19 cellular contexts compared by ENCODE assay signal in genomic region chr12:47860279-47860841, GRCh38. TPM values are rescaled to one million over a fixed set of nuclear protein-coding genes. Genes with fewer than 3 reads are reported as not detected.
DNase-seq lines count a peak whose midpoint lies in the region; ATAC-seq and TF ChIP-seq lines count a peak whose summit lies in the region.
"Had no signal": no experiment of that assay in that cellular context is flagged by ENCODE, and none has a peak within 500 bp of the region (broad histone marks: within the 10 kb centered on the region; RNA-seq: fewer than 3 reads in every experiment).

No MANE protein-coding gene starts in this region.

- TF ChIP-seq CTCF in activated CD8-positive, alpha-beta T cell treated with anti-CD3 and anti-CD28 coated beads for 36 hours (IDR thresholded peaks at IDR 0.05): no peak

- H3K27ac Mint-ChIP-seq in activated CD8-positive, alpha-beta memory T cell treated with anti-CD3 and anti-CD28 coated beads, Interleukin-2, amount 10 ng/mL, durations not matched to agents 7 days and 5 days: peak overlapping the region; percentile 86
- peak overlapping the region in 2 of 3 donors; percentile 7 to 85 for H3K27ac Mint-ChIP-seq in CD4-positive, CD25-positive, alpha-beta regulatory T cell
- H3K27ac Mint-ChIP-seq in activated CD8-positive, alpha-beta T cell treated with anti-CD3 and anti-CD28 coated beads for 36 hours: peak overlapping the region; percentile 98
- H3K27ac Mint-ChIP-seq in activated naive CD8-positive, alpha-beta T cell treated with anti-CD3 and anti-CD28 coated beads, Interleukin-2, amount 50 U/mL, for 24 hours: peak overlapping the region; percentile 97

- no peak overlapping the region for H3K27ac ChIP-seq in CD4-positive, CD25-positive, alpha-beta regulatory T cell (ENCODE audit: insufficient read depth, low read length, poor library complexity, severe bottlenecking)
- H3K27ac ChIP-seq: upper lobe of right lung, VCaP had no signal

- intact Hi-C loops in activated CD8-positive, alpha-beta T cell treated with anti-CD3 and anti-CD28 coated beads for 36 hours (cut with micrococcal nuclease): loop anchor here (2.0 to 10.0 kb wide), 2 partner anchors 24 to 84 kb away; no protein-coding TSS in a partner anchor

- peak; percentile 86 for ATAC-seq in activated CD8-positive, alpha-beta memory T cell treated with anti-CD3 and anti-CD28 coated beads, Interleukin-2, amount 10 ng/mL, durations not matched to agents 7 days and 5 days
- no peak for ATAC-seq in CD4-positive, CD25-positive, alpha-beta regulatory T cell (ENCODE audit: low read depth in 2 of 2)
- ATAC-seq in activated CD8-positive, alpha-beta T cell treated with anti-CD3 and anti-CD28 coated beads for 36 hours: peak; percentile 92
- ATAC-seq in activated naive CD8-positive, alpha-beta T cell treated with anti-CD3 and anti-CD28 coated beads, Interleukin-2, amount 50 U/mL, for 24 hours: peak; percentile 93
- ATAC-seq in GM21528 (IDR thresholded peaks at IDR 0.05; ENCODE audit: low FRiP score, unreplicated experiment): no peak
- ATAC-seq: sciatic nerve, upper lobe of right lung had no signal

- no peak overlapping the region for H3K4me3 ChIP-seq in CD4-positive, CD25-positive, alpha-beta regulatory T cell (ENCODE audit: low read depth, low read length)
- H3K4me3 ChIP-seq: lung, upper lobe of right lung had no signal

- H3K4me1 Mint-ChIP-seq in activated CD8-positive, alpha-beta memory T cell treated with anti-CD3 and anti-CD28 coated beads, Interleukin-2, amount 10 ng/mL, durations not matched to agents 7 days and 5 days: peaks cover 55% of the 10 kb centered on the region
- peaks cover 8 to 19% (median 14%) of the 10 kb centered on the region in 4 donors for H3K4me1 Mint-ChIP-seq in CD4-positive, CD25-positive, alpha-beta regulatory T cell
- H3K4me1 Mint-ChIP-seq in activated CD8-positive, alpha-beta T cell treated with anti-CD3 and anti-CD28 coated beads for 36 hours (ENCODE audit: low read depth): peaks cover 58% of the 10 kb centered on the region
- H3K4me1 Mint-ChIP-seq in activated naive CD8-positive, alpha-beta T cell treated with anti-CD3 and anti-CD28 coated beads, Interleukin-2, amount 50 U/mL, for 24 hours: peaks cover 62% of the 10 kb centered on the region

- no peak for DNase-seq in activated CD8-positive, alpha-beta memory T cell treated with anti-CD3 and anti-CD28 coated beads, Interleukin-2, amount 10 ng/mL, durations not matched to agents 7 days and 5 days
- no peak for DNase-seq in activated CD8-positive, alpha-beta memory T cell treated with anti-CD3 and anti-CD28 coated beads for 24 hours
- DNase-seq in CD4-positive, CD25-positive, alpha-beta regulatory T cell: no peak
- DNase-seq in activated CD8-positive, alpha-beta T cell treated with anti-CD3 and anti-CD28 coated beads for 36 hours: peak; percentile 69
- peak; percentile 50 for DNase-seq in activated naive CD8-positive, alpha-beta T cell treated with anti-CD3 and anti-CD28 coated beads, Interleukin-2, amount 50 U/mL, for 24 hours
- DNase-seq in SIG-M5 (lab: John Stamatoyannopoulos, UW) (no peak), H4 (ENCODE audit: low spot score) (no peak)
- DNase-seq: amygdala, COR-L47, DMS79 treated with DMSO at 0.1 percent for 48 hours, kidney glomerular epithelial cell, NCI-H187, NCI-H526, upper lobe of right lung had no signal

- no peaks in the 10 kb centered on the region for H3K4me1 ChIP-seq in CD4-positive, CD25-positive, alpha-beta regulatory T cell (ENCODE audit: control insufficient read depth, insufficient read depth, low read length, poor library complexity, severe bottlenecking)
- H3K4me1 ChIP-seq: upper lobe of right lung had no signal

- peaks cover 35% of the 10 kb centered on the region for H3K36me3 Mint-ChIP-seq in activated CD8-positive, alpha-beta memory T cell treated with anti-CD3 and anti-CD28 coated beads, Interleukin-2, amount 10 ng/mL, durations not matched to agents 7 days and 5 days
- H3K36me3 Mint-ChIP-seq in CD4-positive, CD25-positive, alpha-beta regulatory T cell: peaks cover 5% of the 10 kb centered on the region
- peaks cover 80% of the 10 kb centered on the region for H3K36me3 Mint-ChIP-seq in activated CD8-positive, alpha-beta T cell treated with anti-CD3 and anti-CD28 coated beads for 36 hours (ENCODE audit: low read depth)
- H3K36me3 Mint-ChIP-seq in activated naive CD8-positive, alpha-beta T cell treated with anti-CD3 and anti-CD28 coated beads, Interleukin-2, amount 50 U/mL, for 24 hours (ENCODE audit: low read depth): peaks cover 73% of the 10 kb centered on the region

- no peaks in the 10 kb centered on the region for H3K9me3 ChIP-seq in CD4-positive, CD25-positive, alpha-beta regulatory T cell (ENCODE audit: control insufficient read depth in 2 of 2, low read length in 2 of 2)
- H3K9me3 ChIP-seq: upper lobe of right lung had no signal

- no peaks in the 10 kb centered on the region for H3K27me3 ChIP-seq in CD4-positive, CD25-positive, alpha-beta regulatory T cell (ENCODE audit: control insufficient read depth, insufficient read depth, low read length)
- H3K27me3 ChIP-seq: upper lobe of right lung had no signal

- H3K9me3 Mint-ChIP-seq in activated CD8-positive, alpha-beta memory T cell treated with anti-CD3 and anti-CD28 coated beads, Interleukin-2, amount 10 ng/mL, durations not matched to agents 7 days and 5 days (ENCODE audit: low read depth): no peaks in the 10 kb centered on the region
- H3K9me3 Mint-ChIP-seq in CD4-positive, CD25-positive, alpha-beta regulatory T cell: no peaks in the 10 kb centered on the region
- H3K9me3 Mint-ChIP-seq in activated CD8-positive, alpha-beta T cell treated with anti-CD3 and anti-CD28 coated beads for 36 hours: no peaks in the 10 kb centered on the region
- H3K9me3 Mint-ChIP-seq in activated naive CD8-positive, alpha-beta T cell treated with anti-CD3 and anti-CD28 coated beads, Interleukin-2, amount 50 U/mL, for 24 hours: no peaks in the 10 kb centered on the region
- H3K9me3 Mint-ChIP-seq: dendritic cell treated with granulocyte-macrophage colony-stimulating factor and Interleukin-4, amounts not matched to agents 40 ng/mL and 50 ng/mL, for 4 days had no signal

- CTCF ChIA-PET in activated CD8-positive, alpha-beta memory T cell treated with anti-CD3 and anti-CD28 coated beads, Interleukin-2, amount 10 ng/mL, durations not matched to agents 7 days and 5 days (lab: Charles Lee): interaction anchor here (1.0 to 1.5 kb wide), 6 partner anchors 9 to 93 kb away, joined by 3 to 4 read pairs (median 3); no protein-coding TSS in a partner anchor
- CTCF ChIA-PET in activated CD8-positive, alpha-beta T cell treated with anti-CD3 and anti-CD28 coated beads for 36 hours (lab: Charles Lee): interaction anchor here (0.6 to 3.7 kb wide), 8 partner anchors 19 to 103 kb away, joined by 3 to 22 read pairs (median 8); partner anchors contain the start of gene VDR

- no peaks in the 10 kb centered on the region for H3K36me3 ChIP-seq in CD4-positive, CD25-positive, alpha-beta regulatory T cell (ENCODE audit: control insufficient read depth, insufficient read depth, low read length)

- no peak overlapping the region for H3K4me3 Mint-ChIP-seq in activated CD8-positive, alpha-beta memory T cell treated with anti-CD3 and anti-CD28 coated beads, Interleukin-2, amount 10 ng/mL, durations not matched to agents 7 days and 5 days
- no peak overlapping the region for H3K4me3 Mint-ChIP-seq in CD4-positive, CD25-positive, alpha-beta regulatory T cell
- peak overlapping the region; percentile 29 for H3K4me3 Mint-ChIP-seq in activated CD8-positive, alpha-beta T cell treated with anti-CD3 and anti-CD28 coated beads for 36 hours
- H3K4me3 Mint-ChIP-seq in activated naive CD8-positive, alpha-beta T cell treated with anti-CD3 and anti-CD28 coated beads, Interleukin-2, amount 50 U/mL, for 24 hours: peak overlapping the region; percentile 58
- H3K4me3 Mint-ChIP-seq: dendritic cell treated with granulocyte-macrophage colony-stimulating factor and Interleukin-4, amounts not matched to agents 40 ng/mL and 50 ng/mL, for 4 days had no signal

- no peaks in the 10 kb centered on the region for H3K27me3 Mint-ChIP-seq in activated CD8-positive, alpha-beta memory T cell treated with anti-CD3 and anti-CD28 coated beads, Interleukin-2, amount 10 ng/mL, durations not matched to agents 7 days and 5 days
- no peaks in the 10 kb centered on the region for H3K27me3 Mint-ChIP-seq in CD4-positive, CD25-positive, alpha-beta regulatory T cell
- H3K27me3 Mint-ChIP-seq in activated CD8-positive, alpha-beta T cell treated with anti-CD3 and anti-CD28 coated beads for 36 hours: no peaks in the 10 kb centered on the region
- H3K27me3 Mint-ChIP-seq in activated naive CD8-positive, alpha-beta T cell treated with anti-CD3 and anti-CD28 coated beads, Interleukin-2, amount 50 U/mL, for 24 hours: no peaks in the 10 kb centered on the region
- H3K27me3 Mint-ChIP-seq: dendritic cell treated with granulocyte-macrophage colony-stimulating factor and Interleukin-4, amounts not matched to agents 40 ng/mL and 50 ng/mL, for 4 days had no signal

- POLR2A ChIA-PET in activated CD8-positive, alpha-beta T cell treated with anti-CD3 and anti-CD28 coated beads for 36 hours (lab: Charles Lee): interaction anchor here (0.6 to 3.0 kb wide), 17 partner anchors 9 to 1336 kb away, joined by 3 to 15 read pairs (median 4); partner anchors contain the start of gene VDR

RNA-seq across cellular contexts. Expression of gene HDAC7, which starts 40.7 kb away (rescaled TPM):
- total RNA-seq in activated CD8-positive, alpha-beta memory T cell treated with anti-CD3 and anti-CD28 coated beads, Interleukin-2, amount 10 ng/mL, durations not matched to agents 7 days and 5 days: 100 to 1,000 TPM; 226 to 284 TPM
- total RNA-seq in CD4-positive, CD25-positive, alpha-beta regulatory T cell: 163 TPM
- polyA plus RNA-seq in CD4-positive, CD25-positive, alpha-beta regulatory T cell: 10 to 100 TPM; 14.0 to 15.4 (median 15.3) TPM
- 100 to 1,000 TPM; 373 to 382 TPM for total RNA-seq in activated CD8-positive, alpha-beta T cell treated with anti-CD3 and anti-CD28 coated beads for 36 hours
- 10.0 and 13.7 TPM in 2 replicates for total RNA-seq in H4 (2014; rRNA removed; shearing (Covaris generic))

RNA-seq across cellular contexts. Expression of gene VDR, which starts 44.4 kb away (rescaled TPM):
- 10 to 100 TPM; 34.9 to 69.8 TPM for total RNA-seq in activated CD8-positive, alpha-beta memory T cell treated with anti-CD3 and anti-CD28 coated beads, Interleukin-2, amount 10 ng/mL, durations not matched to agents 7 days and 5 days
- total RNA-seq in CD4-positive, CD25-positive, alpha-beta regulatory T cell: 2.9 TPM
- 1 to 10 TPM; 1.6 to 4.5 (median 2.5) TPM for polyA plus RNA-seq in CD4-positive, CD25-positive, alpha-beta regulatory T cell
- total RNA-seq in activated CD8-positive, alpha-beta T cell treated with anti-CD3 and anti-CD28 coated beads for 36 hours: 10 to 100 TPM; 84.6 to 86.4 TPM
- total RNA-seq in H4 (2014; rRNA removed; shearing (Covaris generic)): 5.6 and 7.3 TPM in 2 replicates

Comparison
In these comparisons a context has a peak if more than half of its experiments do, and no peak if none do; other contexts are left out.
1. ATAC-seq: peak in activated CD8-positive, alpha-beta memory T cell treated with anti-CD3 and anti-CD28 coated beads, Interleukin-2, amount 10 ng/mL, durations not matched to agents 7 days and 5 days (single experiment), activated CD8-positive, alpha-beta T cell treated with anti-CD3 and anti-CD28 coated beads for 36 hours (single experiment) and activated naive CD8-positive, alpha-beta T cell treated with anti-CD3 and anti-CD28 coated beads, Interleukin-2, amount 50 U/mL, for 24 hours (single experiment); none in CD4-positive, CD25-positive, alpha-beta regulatory T cell (0 of 2) and GM21528 (single experiment).
2. DNase-seq: peak in activated CD8-positive, alpha-beta T cell treated with anti-CD3 and anti-CD28 coated beads for 36 hours (single experiment) and activated naive CD8-positive, alpha-beta T cell treated with anti-CD3 and anti-CD28 coated beads, Interleukin-2, amount 50 U/mL, for 24 hours (single experiment); none in activated CD8-positive, alpha-beta memory T cell treated with anti-CD3 and anti-CD28 coated beads, Interleukin-2, amount 10 ng/mL, durations not matched to agents 7 days and 5 days (single experiment), activated CD8-positive, alpha-beta memory T cell treated with anti-CD3 and anti-CD28 coated beads for 24 hours (single experiment), CD4-positive, CD25-positive, alpha-beta regulatory T cell (0 of 3), SIG-M5 (single experiment) and H4 (single experiment).
3. H3K27ac Mint-ChIP-seq: peak in every context shown above with its lines; median percentile 98 in activated CD8-positive, alpha-beta T cell treated with anti-CD3 and anti-CD28 coated beads for 36 hours; 97 in activated naive CD8-positive, alpha-beta T cell treated with anti-CD3 and anti-CD28 coated beads, Interleukin-2, amount 50 U/mL, for 24 hours; 86 in activated CD8-positive, alpha-beta memory T cell treated with anti-CD3 and anti-CD28 coated beads, Interleukin-2, amount 10 ng/mL, durations not matched to agents 7 days and 5 days; 46 in CD4-positive, CD25-positive, alpha-beta regulatory T cell.
4. H3K4me3 Mint-ChIP-seq: peak in activated CD8-positive, alpha-beta T cell treated with anti-CD3 and anti-CD28 coated beads for 36 hours (single experiment) and activated naive CD8-positive, alpha-beta T cell treated with anti-CD3 and anti-CD28 coated beads, Interleukin-2, amount 50 U/mL, for 24 hours (single experiment); none in activated CD8-positive, alpha-beta memory T cell treated with anti-CD3 and anti-CD28 coated beads, Interleukin-2, amount 10 ng/mL, durations not matched to agents 7 days and 5 days (single experiment) and CD4-positive, CD25-positive, alpha-beta regulatory T cell (0 of 4).
5. RNA of gene HDAC7, which starts 40.7 kb away (total RNA-seq): 373 to 382 TPM in activated CD8-positive, alpha-beta T cell treated with anti-CD3 and anti-CD28 coated beads for 36 hours, 226 to 284 TPM in activated CD8-positive, alpha-beta memory T cell treated with anti-CD3 and anti-CD28 coated beads, Interleukin-2, amount 10 ng/mL, durations not matched to agents 7 days and 5 days and 163 TPM in CD4-positive, CD25-positive, alpha-beta regulatory T cell (single experiment); 10.0 to 13.7 TPM in H4; every median in the first group is over 10 times any median in the second.